ENCODE assay signal across 26 cellular contexts in genomic region chr13:40774672-40775071, GRCh38.
"Had no signal": no experiment of that assay in that cellular context is flagged by ENCODE, and none has a peak within 500 bp of the region (broad histone marks: within the 10 kb centered on the region; RNA-seq: fewer than 3 reads in every experiment).

No MANE protein-coding gene starts in this region.

- H3K4me2 ChIP-seq: smooth muscle cell had no signal

- H3K9me3 Mint-ChIP-seq: immature natural killer cell; mesothelial cell of epicardium; naive B cell; natural killer cell; stimulated activated naive B cell treated with anti-CD40 and anti-IgM and Interleukin-4, amounts not matched to agents 10 μg/mL and 1 μg/mL and 100 μg/mL, for 72 hours had no signal

- ATAC-seq: natural killer cell; psoas muscle; right lobe of liver; stimulated activated naive B cell treated with anti-CD40 and anti-IgM and Interleukin-4, amounts not matched to agents 10 μg/mL and 1 μg/mL and 100 μg/mL, for 72 hours; stimulated activated naive CD8-positive, alpha-beta T cell treated with anti-CD3 and anti-CD28 coated beads, Interleukin-15, Interleukin-2, amounts not matched to agents 100 U/mL and 50 U/mL, for 24 hours had no signal

- H3K9me3 ChIP-seq: left ventricle myocardium inferior, psoas muscle, right lobe of liver, stomach, testis, thyroid gland, transverse colon, upper lobe of left lung, vagina had no signal

- H2AFZ ChIP-seq: parathyroid adenoma had no signal

- H3K36me3 Mint-ChIP-seq: immature natural killer cell; mesothelial cell of epicardium; naive B cell; natural killer cell; stimulated activated naive B cell treated with anti-CD40 and anti-IgM and Interleukin-4, amounts not matched to agents 10 μg/mL and 1 μg/mL and 100 μg/mL, for 72 hours had no signal

- H3K27ac Mint-ChIP-seq: mesothelial cell of epicardium; naive B cell; natural killer cell; stimulated activated naive B cell treated with anti-CD40 and anti-IgM and Interleukin-4, amounts not matched to agents 10 μg/mL and 1 μg/mL and 100 μg/mL, for 72 hours had no signal

- H3K36me3 ChIP-seq: left ventricle myocardium inferior, right lobe of liver, stomach, thyroid gland, transverse colon, upper lobe of left lung, vagina had no signal

- H3K4me3 ChIP-seq: left ventricle myocardium inferior, lung, psoas muscle, right lobe of liver, smooth muscle cell, stomach, testis, thyroid gland, transverse colon, upper lobe of left lung, vagina had no signal

- H3K9ac ChIP-seq: parathyroid adenoma had no signal

- H3K27ac ChIP-seq: left ventricle myocardium inferior, parathyroid adenoma, psoas muscle, stomach, testis, thyroid gland, transverse colon, upper lobe of left lung, vagina had no signal

- H3K27me3 Mint-ChIP-seq: naive B cell; stimulated activated naive B cell treated with anti-CD40 and anti-IgM and Interleukin-4, amounts not matched to agents 10 μg/mL and 1 μg/mL and 100 μg/mL, for 72 hours had no signal

- H3K4me1 ChIP-seq: parathyroid adenoma had no signal

- H3K27me3 ChIP-seq: right lobe of liver, stomach, testis, thyroid gland, transverse colon, upper lobe of left lung, vagina had no signal

- H3K4me3 Mint-ChIP-seq: immature natural killer cell; mesothelial cell of epicardium; stimulated activated naive B cell treated with anti-CD40 and anti-IgM and Interleukin-4, amounts not matched to agents 10 μg/mL and 1 μg/mL and 100 μg/mL, for 72 hours had no signal

- DNase-seq: hypothalamus; immature natural killer cell; kidney; left ventricle myocardium inferior; mesendoderm; naive B cell; natural killer cell; nucleus accumbens; psoas muscle; right lobe of liver; stimulated activated CD4-positive, alpha-beta T cell treated with anti-CD3 and anti-CD28 coated beads, Interleukin-12 subunit alpha, Interleukin-12 subunit beta, amount 100 ng/mL, for 4 hours; stimulated activated CD4-positive, alpha-beta T cell treated with anti-CD3 and anti-CD28 coated beads, Interleukin-15, amount 100 ng/mL, for 24 hours; stimulated activated CD4-positive, alpha-beta T cell treated with anti-CD3 and anti-CD28 coated beads, Interleukin-2, amount 100 ng/mL, for 24 hours; stimulated activated CD4-positive, alpha-beta T cell treated with anti-CD3 and anti-CD28 coated beads, Interleukin-4, amount 100 ng/mL, for 1 hour; stimulated activated naive B cell treated with anti-CD40 and anti-IgM and Interleukin-4, amounts not matched to agents 10 μg/mL and 1 μg/mL and 100 μg/mL, for 72 hours; stimulated activated naive CD8-positive, alpha-beta T cell treated with anti-CD3 and anti-CD28 coated beads, Interleukin-15, Interleukin-2, amounts not matched to agents 100 U/mL and 50 U/mL, for 24 hours; stomach; testis; thyroid gland; transverse colon; upper lobe of left lung had no signal
